1 cellular context compared by ENCODE assay signal in genomic region chr19:49427339-49427738, GRCh38.
TF ChIP-seq lines count a peak whose summit lies in the region.

No MANE protein-coding gene starts in this region.

TF ChIP-seq in H1, 55 proteins besides CTCF, POLR2A, EP300 and RAD21:
- TF ChIP-seq SUZ12 (IDR thresholded peaks at IDR 0.05; ENCODE audit: low read length) = no peak
- no peak for TF ChIP-seq ATF2 (IDR thresholded peaks at IDR 0.05; ENCODE audit: low read length)
- TF ChIP-seq RBBP5 (IDR thresholded peaks at IDR 0.05; ENCODE audit: borderline replicate concordance, low read depth, low read length) = no peak
- TF ChIP-seq BACH1 (IDR thresholded peaks at IDR 0.05; ENCODE audit: low read length) = no peak
- TF ChIP-seq EGR1 (IDR thresholded peaks at IDR 0.05; ENCODE audit: borderline replicate concordance, low read depth, low read length) = no peak
- no peak for TF ChIP-seq KDM5A (IDR thresholded peaks at IDR 0.05; ENCODE audit: low read length)
- no peak for TF ChIP-seq NANOG (IDR thresholded peaks at IDR 0.05; ENCODE audit: insufficient read depth, low read depth, low read length, poor library complexity, severe bottlenecking)
- TF ChIP-seq SRF (IDR thresholded peaks at IDR 0.05; ENCODE audit: low read depth, low read length) = no peak
- TF ChIP-seq TBP (IDR thresholded peaks at IDR 0.05; ENCODE audit: low read depth, low read length) = no peak
